In genomic region chrX:149512225-149512885, GRCh38 we compare ENCODE assay signal across 8 cellular contexts. TPM values are rescaled to one million over a fixed set of nuclear protein-coding genes. Genes with fewer than 3 reads are reported as not detected.
A peak's percentile ranks its signal among the peaks of the same experiment; 100 is the strongest.
DNase-seq lines count a peak whose midpoint lies in the region; ATAC-seq and TF ChIP-seq lines count a peak whose summit lies in the region.

No MANE protein-coding gene starts in this region.

- TF ChIP-seq CTCF in HL-60 (IDR thresholded peaks at IDR 0.05; ENCODE audit: insufficient read depth, low read length) (peak; percentile 13), RWPE2 (IDR thresholded peaks at IDR 0.05; ENCODE audit: poor library complexity, severe bottlenecking) (peak; percentile 33), cardiac muscle cell (IDR thresholded peaks at IDR 0.05; ENCODE audit: low read depth, low read length) (peak; percentile 62), retinal pigment epithelial cell (conservative IDR thresholded peaks at IDR 0.05; ENCODE audit: low read depth, low read length) (peak; percentile 67)

- H3K4me3 ChIP-seq in HL-60 (replicated peaks; ENCODE audit: insufficient read depth, low read length) (no peak overlapping the region), RWPE2 (ENCODE audit: severe bottlenecking) (no peak overlapping the region), cardiac muscle cell (no peak overlapping the region), retinal pigment epithelial cell (ENCODE audit: low read length) (no peak overlapping the region)

- H3K9me3 ChIP-seq in RWPE2 (ENCODE audit: severe bottlenecking) (no peaks in the 10 kb centered on the region), cardiac muscle cell (ENCODE audit: low read depth) (no peaks in the 10 kb centered on the region)

- H3K36me3 ChIP-seq in RWPE2 (ENCODE audit: low read depth) (no peaks in the 10 kb centered on the region), cardiac muscle cell (no peaks in the 10 kb centered on the region)

- H3K27ac ChIP-seq in HL-60 (replicated peaks) (no peak overlapping the region; the same call in 1 of the 2 replicates), RWPE2 (ENCODE audit: poor library complexity, severe bottlenecking) (no peak overlapping the region), cardiac muscle cell (no peak overlapping the region)

- peaks cover 8% of the 10 kb centered on the region for H3K4me1 ChIP-seq in RWPE2 (ENCODE audit: insufficient read depth, poor library complexity, severe bottlenecking)
- no peaks in the 10 kb centered on the region for H3K4me1 ChIP-seq in cardiac muscle cell (ENCODE audit: low read depth)

- peak; percentile 78 for ATAC-seq in GM21423 (IDR thresholded peaks at IDR 0.05; ENCODE audit: unreplicated experiment)
- ATAC-seq in RWPE2 (ENCODE audit: low read depth): peak; percentile 42; the same call in 1 of the 3 replicates

- no peaks in the 10 kb centered on the region for H3K27me3 ChIP-seq in HL-60 (ENCODE audit: insufficient read depth, poor library complexity, severe bottlenecking)
- H3K27me3 ChIP-seq in RWPE2 (ENCODE audit: insufficient read depth, poor library complexity, severe bottlenecking): no peaks in the 10 kb centered on the region
- no peaks in the 10 kb centered on the region for H3K27me3 ChIP-seq in cardiac muscle cell

- DNase-seq in Daoy (ENCODE audit: low read depth): peak; percentile 35
- DNase-seq in HL-60 (ENCODE audit: low read depth in 1 of 2, low spot score in 1 of 2): peak in 1 of 2 experiments; percentile 52
- DNase-seq in RWPE2 (ENCODE audit: low spot score): no peak
- peak; percentile 46 for DNase-seq in activated naive CD4-positive, alpha-beta T cell treated with anti-CD3 and anti-CD28 coated beads, Interleukin-2, amount 50 U/mL, for 16 hours
- DNase-seq in cardiac muscle cell (ENCODE audit: low read depth in 1 of 2, low spot score in 1 of 2): peak; percentile 55 to 61
- no peak for DNase-seq in retinal pigment epithelial cell (ENCODE audit: low read depth)
- no peak for DNase-seq in LoVo (ENCODE audit: low spot score)

RNA-seq across cellular contexts. Expression of gene IDS, which starts 7.2 kb away (rescaled TPM):
- total RNA-seq in Daoy (2014; rRNA removed; shearing (Covaris generic)): 28.1 and 45.1 TPM in 2 replicates
- total RNA-seq in cardiac muscle cell: 26.5 and 38.6 TPM in 2 replicates
- polyA plus RNA-seq in cardiac muscle cell: 27.8 and 44.0 TPM in 2 replicates

RNA-seq across cellular contexts. Expression of gene EOLA1, which starts 28.5 kb away (rescaled TPM):
- total RNA-seq in Daoy (2014; rRNA removed; shearing (Covaris generic)): 7.4 and 12.7 TPM in 2 replicates
- total RNA-seq in cardiac muscle cell: 15.1 and 21.5 TPM in 2 replicates
- polyA plus RNA-seq in cardiac muscle cell: 14.2 and 18.8 TPM in 2 replicates

RNA-seq across cellular contexts. Expression of gene HSFX3, which starts 37.4 kb away (rescaled TPM):
- not detected in 2 replicates for total RNA-seq in Daoy (2014; rRNA removed; shearing (Covaris generic))
- not detected in 2 replicates for total RNA-seq in cardiac muscle cell
- polyA plus RNA-seq in cardiac muscle cell: not detected in 2 replicates

Comparison
In these comparisons a context has a peak if more than half of its experiments do, and no peak if none do; other contexts are left out.
1. DNase-seq: peak in Daoy (single experiment), activated naive CD4-positive, alpha-beta T cell treated with anti-CD3 and anti-CD28 coated beads, Interleukin-2, amount 50 U/mL, for 16 hours (single experiment) and cardiac muscle cell (2 of 2); none in RWPE2 (single experiment), retinal pigment epithelial cell (single experiment) and LoVo (single experiment).
2. CTCF ChIP-seq: peak in every context shown above with its lines; median percentile 67 in retinal pigment epithelial cell; 62 in cardiac muscle cell; 33 in RWPE2; 13 in HL-60.